In genomic region chr1:193368302-193368701, GRCh38 we compare ENCODE assay signal across 10 cellular contexts.
A peak's percentile ranks its signal among the peaks of the same experiment; 100 is the strongest.
DNase-seq lines count a peak whose midpoint lies in the region; ATAC-seq and TF ChIP-seq lines count a peak whose summit lies in the region.
"Had no signal": no experiment of that assay in that cellular context is flagged by ENCODE, and none has a peak within 500 bp of the region (broad histone marks: within the 10 kb centered on the region; RNA-seq: fewer than 3 reads in every experiment).

No MANE protein-coding gene starts in this region.

- no peaks in the 10 kb centered on the region for H3K4me1 ChIP-seq in Caco-2

- ATAC-seq in GM19324 (IDR thresholded peaks at IDR 0.05; ENCODE audit: low FRiP score, unreplicated experiment) (peak; percentile 84), HG03095 (IDR thresholded peaks at IDR 0.05; ENCODE audit: unreplicated experiment) (peak; percentile 78)

- no peaks in the 10 kb centered on the region for H3K9me3 Mint-ChIP-seq in activated naive CD8-positive, alpha-beta T cell treated with anti-CD3 and anti-CD28 coated beads for 36 hours
- no peaks in the 10 kb centered on the region for H3K9me3 Mint-ChIP-seq in Caco-2 (ENCODE audit: unreplicated experiment)

- BruUV-seq in Caco-2 (replicated peaks; lab: Mats Ljungman, UMichigan), result no TSS peak

- no peak for TF ChIP-seq CTCF in Caco-2 (IDR thresholded peaks at IDR 0.05; ENCODE audit: insufficient read depth in 1 of 2, low read depth in 1 of 2, low read length in 1 of 2, severe bottlenecking in 1 of 2, unreplicated experiment in 1 of 2)

- DNase-seq in CD1c-positive myeloid dendritic cell (ENCODE audit: extremely low spot score), result peak; percentile 6
- no peak for DNase-seq in activated naive CD8-positive, alpha-beta T cell treated with anti-CD3 and anti-CD28 coated beads for 36 hours
- no peak for DNase-seq in Caco-2
- no peak for DNase-seq in UCSD-AML1 (lab: John Stamatoyannopoulos, UW; ENCODE audit: unreplicated experiment)
- DNase-seq in G401 (ENCODE audit: low spot score), result no peak
- DNase-seq in NCI-H1105 treated with DMSO at 0.1 percent for 48 hours (lab: John Stamatoyannopoulos, UW), result no peak
- DNase-seq: DMS 273 treated with DMSO at 0.1 percent for 48 hours had no signal

- peak overlapping the region; percentile 59 for H3K27ac Mint-ChIP-seq in activated naive CD8-positive, alpha-beta T cell treated with anti-CD3 and anti-CD28 coated beads for 36 hours
- no peak overlapping the region for H3K27ac Mint-ChIP-seq in Caco-2 (ENCODE audit: unreplicated experiment)

- no peak overlapping the region for H3K4me3 ChIP-seq in Caco-2 (ENCODE audit: low read depth, low read length)

- no peaks in the 10 kb centered on the region for H3K27me3 Mint-ChIP-seq in activated naive CD8-positive, alpha-beta T cell treated with anti-CD3 and anti-CD28 coated beads for 36 hours
- no peaks in the 10 kb centered on the region for H3K27me3 Mint-ChIP-seq in Caco-2 (ENCODE audit: insufficient read depth, unreplicated experiment)

- H3K27me3 ChIP-seq in Caco-2 (replicated peaks; ENCODE audit: control insufficient read depth, insufficient read depth, low read length), result no peaks in the 10 kb centered on the region
- H3K27me3 ChIP-seq: neutrophil had no signal

- CTCF ChIA-PET in Caco-2 (lab: Charles Lee), result no interaction called here

- H3K9me3 ChIP-seq in Caco-2, result no peaks in the 10 kb centered on the region
- H3K9me3 ChIP-seq: neutrophil had no signal

- POLR2A ChIA-PET in Caco-2 (lab: Charles Lee), result no interaction called here

- H3K36me3 Mint-ChIP-seq in activated naive CD8-positive, alpha-beta T cell treated with anti-CD3 and anti-CD28 coated beads for 36 hours, result no peaks in the 10 kb centered on the region
- no peaks in the 10 kb centered on the region for H3K36me3 Mint-ChIP-seq in Caco-2 (ENCODE audit: insufficient read depth, unreplicated experiment)

- peak overlapping the region; percentile 18 for H3K4me3 Mint-ChIP-seq in activated naive CD8-positive, alpha-beta T cell treated with anti-CD3 and anti-CD28 coated beads for 36 hours
- no peak overlapping the region for H3K4me3 Mint-ChIP-seq in Caco-2 (ENCODE audit: unreplicated experiment)

- in situ Hi-C loops in G401 (cut with HindIII; ENCODE audit: low sequenced_read_pairs), result no loop called here

- intact Hi-C loops in Caco-2 (cut with micrococcal nuclease; ENCODE audit: unreplicated experiment), result no loop called here

- no peaks in the 10 kb centered on the region for H3K36me3 ChIP-seq in Caco-2 (ENCODE audit: control insufficient read depth, insufficient read depth, low read length)
- H3K36me3 ChIP-seq: neutrophil had no signal

- peaks cover 6% of the 10 kb centered on the region for H3K4me1 Mint-ChIP-seq in activated naive CD8-positive, alpha-beta T cell treated with anti-CD3 and anti-CD28 coated beads for 36 hours
- H3K4me1 Mint-ChIP-seq in Caco-2 (ENCODE audit: low read depth, unreplicated experiment), result no peaks in the 10 kb centered on the region
